Comparison of ENCODE assay signal across 22 cellular contexts in the genomic region with DNA sequence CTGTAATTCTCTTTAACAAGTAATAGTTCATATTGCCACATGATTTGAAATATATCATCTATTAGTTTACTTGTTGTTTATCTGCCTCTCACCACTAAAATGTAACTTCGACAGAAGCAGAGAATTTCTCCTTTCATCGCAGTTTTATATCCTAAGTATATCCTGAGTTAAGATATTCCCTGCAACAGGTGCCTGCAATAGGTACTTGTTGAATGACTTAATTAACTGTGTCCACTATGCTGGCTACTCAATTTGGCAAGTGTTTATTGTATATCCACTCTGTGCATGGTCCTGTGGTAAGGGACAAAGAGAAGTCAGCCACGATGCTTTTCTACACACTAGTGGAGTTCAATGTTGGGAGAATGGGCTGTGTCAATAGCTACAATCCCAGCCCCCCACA.
"Had no signal": no experiment of that assay in that cellular context is flagged by ENCODE, and none has a peak within 500 bp of the region (broad histone marks: within the 10 kb centered on the region; RNA-seq: fewer than 3 reads in every experiment).

No MANE protein-coding gene starts in this region.

- H3K4me1 ChIP-seq: colonic mucosa, esophagus squamous epithelium, gastrocnemius medialis, heart right ventricle, left lung, lower lobe of right lung had no signal

- H3K4me3 ChIP-seq: colonic mucosa, esophagus squamous epithelium, gastrocnemius medialis, heart right ventricle, left lung, lower lobe of right lung, mucosa of descending colon had no signal

- H3K27me3 ChIP-seq: colonic mucosa, esophagus squamous epithelium, gastrocnemius medialis, left lung had no signal

- DNase-seq: colonic mucosa; cortex of kidney; effector CD8-positive, alpha-beta T cell; effector memory CD8-positive, alpha-beta T cell; endodermal cell; erythroblast; esophagus squamous epithelium; foreskin fibroblast; foreskin melanocyte; gastrocnemius medialis; glutamatergic neuron; head of caudate nucleus; heart right ventricle; hippocampal formation; left cardiac atrium; left lung; left ventricle myocardium superior; lower lobe of right lung; mesenchymal stem cell; mucosa of descending colon; naive B cell had no signal

- H3K27ac ChIP-seq: colonic mucosa, epithelial cell of prostate, esophagus squamous epithelium, gastrocnemius medialis, heart right ventricle, left lung, lower lobe of right lung had no signal

- H3K36me3 ChIP-seq: colonic mucosa, esophagus squamous epithelium, gastrocnemius medialis, heart right ventricle, left lung, lower lobe of right lung had no signal

- H3K9me3 ChIP-seq: colonic mucosa, esophagus squamous epithelium, gastrocnemius medialis, heart right ventricle, left lung, lower lobe of right lung, mucosa of descending colon had no signal
